In the genomic region with DNA sequence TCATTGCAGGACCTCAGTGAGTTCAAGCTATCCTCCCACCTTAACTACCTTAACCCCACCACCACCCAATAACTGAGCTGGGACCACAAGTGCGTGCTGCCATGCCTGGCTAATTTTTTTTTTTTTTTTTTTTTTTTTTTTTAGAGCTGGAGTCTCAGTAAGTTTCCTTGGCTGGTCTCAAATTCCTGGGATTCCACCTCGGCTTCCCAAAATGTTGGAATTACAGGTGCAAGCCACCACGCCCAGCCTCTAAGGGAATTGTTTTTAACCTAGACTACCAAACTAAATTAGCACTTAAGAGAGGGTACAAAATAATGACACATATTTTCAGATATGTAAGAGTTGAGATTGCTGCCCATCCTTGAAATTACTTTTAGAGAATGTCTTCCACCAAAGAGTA, we compare ENCODE assay signal across 24 cellular contexts.
"Had no signal": no experiment of that assay in that cellular context is flagged by ENCODE, and none has a peak within 500 bp of the region (broad histone marks: within the 10 kb centered on the region; RNA-seq: fewer than 3 reads in every experiment).

No MANE protein-coding gene starts in this region.

- H3K4me3 ChIP-seq: coronary artery, dorsolateral prefrontal cortex, esophagus squamous epithelium, gastrocnemius medialis, heart right ventricle, left lung, lower lobe of right lung, mucosa of descending colon had no signal

- H3K27me3 ChIP-seq: dorsolateral prefrontal cortex, gastrocnemius medialis had no signal

- ATAC-seq: esophagus mucosa, gastrocnemius medialis, heart right ventricle, left cardiac atrium, left lung, left ventricle myocardium superior, lower lobe of right lung, mucosa of descending colon had no signal

- DNase-seq: dermis blood vessel endothelial cell; dorsolateral prefrontal cortex; effector CD4-positive, alpha-beta T cell; effector memory CD4-positive, alpha-beta T cell; erythroblast; esophagus squamous epithelium; foreskin fibroblast; foreskin melanocyte; gastrocnemius medialis; glutamatergic neuron; head of caudate nucleus; heart right ventricle; hippocampal formation; left cardiac atrium; left lung; left ventricle myocardium superior; lower lobe of right lung; mesenchymal stem cell; mucosa of descending colon; naive B cell had no signal

- H3K36me3 ChIP-seq: esophagus squamous epithelium, gastrocnemius medialis, heart right ventricle, left lung, lower lobe of right lung had no signal

- H3K9me3 Mint-ChIP-seq: mesothelial cell of epicardium had no signal

- H3K27ac ChIP-seq: coronary artery, dorsolateral prefrontal cortex, epithelial cell of prostate, esophagus squamous epithelium, gastrocnemius medialis, heart right ventricle, left lung, lower lobe of right lung had no signal

- H3K36me3 Mint-ChIP-seq: mesothelial cell of epicardium, naive B cell had no signal

- H3K27ac Mint-ChIP-seq: mesothelial cell of epicardium, naive B cell had no signal

- H3K4me3 Mint-ChIP-seq: mesothelial cell of epicardium, naive B cell had no signal
